10 cellular contexts compared by ENCODE assay signal in genomic region chr4:76716020-76716419, GRCh38.
"Had no signal": no experiment of that assay in that cellular context is flagged by ENCODE, and none has a peak within 500 bp of the region (broad histone marks: within the 10 kb centered on the region; RNA-seq: fewer than 3 reads in every experiment).

No MANE protein-coding gene starts in this region.

- ATAC-seq: naive thymus-derived CD8-positive, alpha-beta T cell had no signal

- DNase-seq: activated CD4-positive, alpha-beta T cell treated with anti-CD3 and anti-CD28 coated beads, Interleukin-2, amount 50 U/mL, for 1 hour; hypothalamus; naive thymus-derived CD8-positive, alpha-beta T cell; stimulated activated CD4-positive, alpha-beta T cell treated with anti-CD3 and anti-CD28 coated beads, Interleukin-4, amount 100 ng/mL, for 4 hours had no signal

- H3K27me3 Mint-ChIP-seq: brain, type B pancreatic cell had no signal

- H3K9me3 Mint-ChIP-seq: activated naive CD4-positive, alpha-beta T cell treated with anti-CD3 and anti-CD28 coated beads, Interleukin-2, amount 50 U/mL, for 24 hours; activated T-helper 2 cell treated with anti-CD3 and anti-CD28 coated beads, Interferon-gamma antibody, Interleukin-2, Interleukin-4, amounts not matched to agents 10 μg/mL and 5 μg/mL and 100 μg/mL, durations not matched to agents 14 hours and 24 hours and 36 hours; brain; dendritic cell treated with granulocyte-macrophage colony-stimulating factor and Interleukin-4, amounts not matched to agents 40 ng/mL and 50 ng/mL, for 4 days; naive thymus-derived CD8-positive, alpha-beta T cell; T-helper 1 cell treated with Interleukin-12 subunit alpha and Interleukin-12 subunit beta and Interleukin-4 antibody, amounts not matched to agents 30 μg/mL and 1 μg/mL, for 36 hours; type B pancreatic cell had no signal

- H3K4me3 Mint-ChIP-seq: activated naive CD4-positive, alpha-beta T cell treated with anti-CD3 and anti-CD28 coated beads, Interleukin-2, amount 50 U/mL, for 24 hours; dendritic cell treated with granulocyte-macrophage colony-stimulating factor and Interleukin-4, amounts not matched to agents 40 ng/mL and 50 ng/mL, for 4 days; naive thymus-derived CD8-positive, alpha-beta T cell; T-helper 1 cell treated with Interleukin-12 subunit alpha and Interleukin-12 subunit beta and Interleukin-4 antibody, amounts not matched to agents 30 μg/mL and 1 μg/mL, for 36 hours; type B pancreatic cell had no signal

- H3K27ac Mint-ChIP-seq: activated naive CD4-positive, alpha-beta T cell treated with anti-CD3 and anti-CD28 coated beads, Interleukin-2, amount 50 U/mL, for 24 hours; activated T-helper 2 cell treated with anti-CD3 and anti-CD28 coated beads, Interferon-gamma antibody, Interleukin-2, Interleukin-4, amounts not matched to agents 10 μg/mL and 5 μg/mL and 100 μg/mL, durations not matched to agents 14 hours and 24 hours and 36 hours; dendritic cell treated with granulocyte-macrophage colony-stimulating factor and Interleukin-4, amounts not matched to agents 40 ng/mL and 50 ng/mL, for 4 days; T-helper 1 cell treated with Interleukin-12 subunit alpha and Interleukin-12 subunit beta and Interleukin-4 antibody, amounts not matched to agents 30 μg/mL and 1 μg/mL, for 36 hours; type B pancreatic cell had no signal

- H3K36me3 Mint-ChIP-seq: activated naive CD4-positive, alpha-beta T cell treated with anti-CD3 and anti-CD28 coated beads, Interleukin-2, amount 50 U/mL, for 24 hours; naive thymus-derived CD8-positive, alpha-beta T cell had no signal
